23 cellular contexts compared by ENCODE assay signal in genomic region chr4:38136604-38137003, GRCh38.
"Had no signal": no experiment of that assay in that cellular context is flagged by ENCODE, and none has a peak within 500 bp of the region (broad histone marks: within the 10 kb centered on the region; RNA-seq: fewer than 3 reads in every experiment).

No MANE protein-coding gene starts in this region.

- H3K4me3 Mint-ChIP-seq: activated CD4-positive, alpha-beta T cell treated with anti-CD3 and anti-CD28 coated beads, Interleukin-2, amount 10 ng/mL, durations not matched to agents 24 days and 14 days; activated naive CD4-positive, alpha-beta T cell treated with anti-CD3 and anti-CD28 coated beads, Interleukin-2, amount 10 ng/mL, durations not matched to agents 7 days and 5 days; activated naive CD8-positive, alpha-beta T cell treated with anti-CD3 and anti-CD28 coated beads, Interleukin-2, amount 10 ng/mL, durations not matched to agents 7 days and 5 days; T-helper 1 cell treated with Interleukin-12 subunit alpha and Interleukin-12 subunit beta and Interleukin-4 antibody, amounts not matched to agents 30 μg/mL and 1 μg/mL, for 36 hours had no signal

- H3K4me3 ChIP-seq: adrenal gland had no signal

- DNase-seq: activated CD4-positive, alpha-beta T cell treated with anti-CD3 and anti-CD28 coated beads for 1 hour; activated CD4-positive, alpha-beta T cell treated with anti-CD3 and anti-CD28 coated beads, Interleukin-2, amount 10 ng/mL, durations not matched to agents 24 days and 14 days; activated CD4-positive, alpha-beta T cell treated with anti-CD3 and anti-CD28 coated beads, Interleukin-2, amount 50 U/mL, for 48 hours; activated gamma-delta T cell treated with Interleukin-2 at 50 U/mL for 16 hours; activated naive CD4-positive, alpha-beta T cell treated with anti-CD3 and anti-CD28 coated beads, Interleukin-2, amount 10 ng/mL, durations not matched to agents 7 days and 5 days; activated naive CD8-positive, alpha-beta T cell treated with anti-CD3 and anti-CD28 coated beads, Interleukin-2, amount 10 ng/mL, durations not matched to agents 7 days and 5 days; activated T-cell treated with anti-CD3 and anti-CD28 coated beads for 4 hours; activated T-cell treated with anti-CD3 and anti-CD28 coated beads, Interleukin-2, amount 50 U/mL, for 48 hours; adrenal gland; aorta; central memory CD4-positive, alpha-beta T cell; Kasumi-1; KBM-7; NCI-H1048; NCI-H146; NCI-H187 treated with DMSO at 0.1 percent for 48 hours; NCI-H2081 treated with DMSO at 0.1 percent for 48 hours; NCI-H446; NCI-H524; PC-3; SHP77 treated with DMSO at 0.1 percent for 48 hours had no signal

- H3K27ac ChIP-seq: adrenal gland had no signal

- H3K27ac Mint-ChIP-seq: activated CD4-positive, alpha-beta T cell treated with anti-CD3 and anti-CD28 coated beads, Interleukin-2, amount 10 ng/mL, durations not matched to agents 24 days and 14 days; activated naive CD4-positive, alpha-beta T cell treated with anti-CD3 and anti-CD28 coated beads, Interleukin-2, amount 10 ng/mL, durations not matched to agents 7 days and 5 days; activated naive CD8-positive, alpha-beta T cell treated with anti-CD3 and anti-CD28 coated beads, Interleukin-2, amount 10 ng/mL, durations not matched to agents 7 days and 5 days; activated T-helper 2 cell treated with anti-CD3 and anti-CD28 coated beads, Interferon-gamma antibody, Interleukin-2, Interleukin-4, amounts not matched to agents 10 μg/mL and 5 μg/mL and 100 μg/mL, durations not matched to agents 14 hours and 24 hours and 36 hours; T-helper 1 cell treated with Interleukin-12 subunit alpha and Interleukin-12 subunit beta and Interleukin-4 antibody, amounts not matched to agents 30 μg/mL and 1 μg/mL, for 36 hours had no signal

- ATAC-seq: PC-3 had no signal

- H3K9me3 ChIP-seq: adrenal gland had no signal

- H3K27me3 Mint-ChIP-seq: activated CD4-positive, alpha-beta T cell treated with anti-CD3 and anti-CD28 coated beads, Interleukin-2, amount 10 ng/mL, durations not matched to agents 24 days and 14 days; activated naive CD4-positive, alpha-beta T cell treated with anti-CD3 and anti-CD28 coated beads, Interleukin-2, amount 10 ng/mL, durations not matched to agents 7 days and 5 days; activated naive CD8-positive, alpha-beta T cell treated with anti-CD3 and anti-CD28 coated beads, Interleukin-2, amount 10 ng/mL, durations not matched to agents 7 days and 5 days had no signal

- H3K36me3 ChIP-seq: adrenal gland had no signal

- H3K9me3 Mint-ChIP-seq: activated CD4-positive, alpha-beta T cell treated with anti-CD3 and anti-CD28 coated beads, Interleukin-2, amount 10 ng/mL, durations not matched to agents 24 days and 14 days; activated naive CD4-positive, alpha-beta T cell treated with anti-CD3 and anti-CD28 coated beads, Interleukin-2, amount 10 ng/mL, durations not matched to agents 7 days and 5 days; activated naive CD8-positive, alpha-beta T cell treated with anti-CD3 and anti-CD28 coated beads, Interleukin-2, amount 10 ng/mL, durations not matched to agents 7 days and 5 days; activated T-helper 2 cell treated with anti-CD3 and anti-CD28 coated beads, Interferon-gamma antibody, Interleukin-2, Interleukin-4, amounts not matched to agents 10 μg/mL and 5 μg/mL and 100 μg/mL, durations not matched to agents 14 hours and 24 hours and 36 hours; T-helper 1 cell treated with Interleukin-12 subunit alpha and Interleukin-12 subunit beta and Interleukin-4 antibody, amounts not matched to agents 30 μg/mL and 1 μg/mL, for 36 hours had no signal

- H3K27me3 ChIP-seq: adrenal gland had no signal
